ENCODE assay signal across 27 cellular contexts in the genomic region with DNA sequence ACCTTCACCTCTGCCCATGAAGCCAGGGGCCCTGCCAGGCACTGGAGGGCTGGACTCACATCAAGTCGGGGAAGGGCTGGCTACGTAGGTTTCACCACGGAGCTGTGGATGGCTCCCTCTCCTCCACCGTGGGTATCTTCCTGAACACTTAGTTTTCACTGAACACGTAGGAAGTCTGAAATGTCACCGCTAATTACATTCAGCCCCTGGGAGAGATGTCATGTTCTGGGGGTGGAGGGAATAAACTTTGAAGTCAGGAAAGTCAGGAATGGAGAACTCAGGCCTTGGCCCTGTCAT. TPM values are rescaled to one million over a fixed set of nuclear protein-coding genes. Genes with fewer than 3 reads are reported as not detected.
A peak's percentile ranks its signal among the peaks of the same experiment; 100 is the strongest.
DNase-seq lines count a peak whose midpoint lies in the region; ATAC-seq and TF ChIP-seq lines count a peak whose summit lies in the region.
"Had no signal": no experiment of that assay in that cellular context is flagged by ENCODE, and none has a peak within 500 bp of the region (broad histone marks: within the 10 kb centered on the region; RNA-seq: fewer than 3 reads in every experiment).

No MANE protein-coding gene starts in this region.

- no peak overlapping the region for H3K14ac ChIP-seq in neuronal stem cell (ENCODE audit: low read length)

- H3K9ac ChIP-seq in OCI-LY3 (ENCODE audit: low read length): no peak overlapping the region
- no peak overlapping the region for H3K9ac ChIP-seq in neuronal stem cell (ENCODE audit: low read depth, low read length, poor library complexity)

- no peak overlapping the region for H2BK15ac ChIP-seq in neuronal stem cell (ENCODE audit: low read length)

- H2BK12ac ChIP-seq in neuronal stem cell (ENCODE audit: low read length): no peak overlapping the region

- in situ Hi-C loops in brain microvascular endothelial cell (cut with HindIII; ENCODE audit: low pct_ligation_motif_present, low sequenced_read_pairs): no loop called here

- no peaks in the 10 kb centered on the region for H3K9me3 ChIP-seq in OCI-LY3 (ENCODE audit: insufficient read depth, low read length)
- peaks cover 0 to 3% of the 10 kb centered on the region in 2 donors for H3K9me3 ChIP-seq in neuronal stem cell (replicated peaks in 1 of 2; ENCODE audit: control insufficient read depth in 2 of 2, insufficient read depth in 1 of 2, low read depth in 1 of 2, low read length in 2 of 2)
- peaks cover 0 to 6% of the 10 kb centered on the region in 2 donors for H3K9me3 ChIP-seq in left lung
- H3K9me3 ChIP-seq in WERI-Rb-1 (ENCODE audit: severe bottlenecking): peaks cover 4% of the 10 kb centered on the region
- H3K9me3 ChIP-seq: uterus had no signal

- H4K20me1 ChIP-seq in OCI-LY3 (ENCODE audit: insufficient read depth, low read length): no peaks in the 10 kb centered on the region

- no peak for DNase-seq in brain microvascular endothelial cell
- DNase-seq in neuronal stem cell (ENCODE audit: low spot score): no peak
- DNase-seq in left lung: no peak
- no peak for DNase-seq in NCI-H82 (lab: John Stamatoyannopoulos, UW)
- no peak for DNase-seq in WERI-Rb-1
- DNase-seq: activated CD4-positive, alpha-beta T cell treated with anti-CD3 and anti-CD28 coated beads for 1 hour; activated CD8-positive, alpha-beta memory T cell treated with anti-CD3 and anti-CD28 coated beads for 24 hours; activated naive CD4-positive, alpha-beta T cell treated with anti-CD3 and anti-CD28 coated beads for 36 hours; activated T-cell treated with anti-CD3 and anti-CD28 coated beads, Interleukin-2, amount 50 U/mL, for 24 hours; amniotic stem cell; C1 segment of cervical spinal cord; glutamatergic neuron; NCI-H1105; NCI-H1930; NCI-H2227 treated with DMSO at 0.1 percent for 48 hours; retina; stimulated activated CD4-positive, alpha-beta T cell treated with anti-CD3 and anti-CD28 coated beads, Interleukin-12 subunit alpha, Interleukin-12 subunit beta, amount 100 ng/mL, for 4 hours; stimulated activated CD4-positive, alpha-beta T cell treated with anti-CD3 and anti-CD28 coated beads, Interleukin-4, amount 100 ng/mL, for 24 hours; stimulated activated naive CD4-positive, alpha-beta T cell; uterus had no signal

- H3K27ac ChIP-seq in ACC112 (ENCODE audit: low read depth, low read length): peak overlapping the region; percentile 58
- H3K27ac ChIP-seq in OCI-LY3 (ENCODE audit: low read length): no peak overlapping the region
- peak overlapping the region; percentile 29 for H3K27ac ChIP-seq in brain microvascular endothelial cell
- no peak overlapping the region for H3K27ac ChIP-seq in neuronal stem cell (replicated peaks; ENCODE audit: low read length)
- no peak overlapping the region for H3K27ac ChIP-seq in left lung
- no peak overlapping the region for H3K27ac ChIP-seq in WERI-Rb-1
- H3K27ac ChIP-seq: uterus had no signal

- H3K23ac ChIP-seq in neuronal stem cell (ENCODE audit: low read depth, low read length, poor library complexity): no peak overlapping the region

- H2BK5ac ChIP-seq in neuronal stem cell (ENCODE audit: low read length): no peak overlapping the region

- no peak for ATAC-seq in left lung
- ATAC-seq in GM21447 (IDR thresholded peaks at IDR 0.05; ENCODE audit: unreplicated experiment): no peak

- H4K91ac ChIP-seq in neuronal stem cell (ENCODE audit: low read depth, low read length, poor library complexity): no peak overlapping the region

- H2BK120ac ChIP-seq in neuronal stem cell (ENCODE audit: low read depth, low read length): no peak overlapping the region

- H3K27me3 ChIP-seq in ACC112 (ENCODE audit: insufficient read depth, low read length) (peaks cover 2% of the 10 kb centered on the region; the same call in 1 of the 2 replicates), OCI-LY3 (ENCODE audit: low read depth, low read length) (no peaks in the 10 kb centered on the region), brain microvascular endothelial cell (replicated peaks) (no peaks in the 10 kb centered on the region), neuronal stem cell (ENCODE audit: control insufficient read depth in 3 of 3, insufficient read depth in 3 of 3, low read depth in 1 of 3, low read length in 3 of 3) (no peaks in the 10 kb centered on the region), left lung (peaks cover 0 to 12% of the 10 kb centered on the region in 2 donors), WERI-Rb-1 (ENCODE audit: insufficient read depth, low read depth, severe bottlenecking) (no peaks in the 10 kb centered on the region)
- H3K27me3 ChIP-seq: uterus had no signal

- no peak for TF ChIP-seq CTCF in OCI-LY3 (IDR thresholded peaks at IDR 0.05; ENCODE audit: low read depth, low read length)
- TF ChIP-seq CTCF in brain microvascular endothelial cell (IDR thresholded peaks at IDR 0.05; ENCODE audit: low read depth, low read length, missing control alignments): no peak
- TF ChIP-seq CTCF in left lung (IDR thresholded peaks at IDR 0.05): no peak
- TF ChIP-seq CTCF in WERI-Rb-1 (IDR thresholded peaks at IDR 0.05; ENCODE audit: low read depth, low read length): no peak

- H3K4me1 ChIP-seq in ACC112 (ENCODE audit: control insufficient read depth, insufficient read depth, low read length, unreplicated experiment) (peaks cover 14% of the 10 kb centered on the region), OCI-LY3 (ENCODE audit: low read length) (peaks cover 5% of the 10 kb centered on the region; the same call in 1 of the 2 replicates), neuronal stem cell (ENCODE audit: control insufficient read depth in 2 of 2, insufficient read depth in 1 of 2, low read depth in 1 of 2, low read length in 2 of 2) (no peaks in the 10 kb centered on the region), left lung (no peaks in the 10 kb centered on the region)
- H3K4me1 ChIP-seq: uterus had no signal

- H3K4ac ChIP-seq in neuronal stem cell (ENCODE audit: low read length): no peak overlapping the region

- H2AFZ ChIP-seq in ACC112 (ENCODE audit: low read length, unreplicated experiment) (peak overlapping the region; percentile 54), OCI-LY3 (ENCODE audit: low read depth, low read length) (0 out of 2 replicates have a peak overlapping the region, but pooled peaks have one; percentile 90), neuronal stem cell (ENCODE audit: low read length) (peak overlapping the region; percentile 53)

- no peak overlapping the region for H4K8ac ChIP-seq in neuronal stem cell (ENCODE audit: low read depth, low read length)

- no CpG with 5 or more reads among the region's 6 CpGs for WGBS in neuronal stem cell (ENCODE audit: extremely low coverage in 2 of 2, insufficient read length in 2 of 2, insufficient replicate concordance in 1 of 2), 2 donors

- no peak overlapping the region for H2AK5ac ChIP-seq in neuronal stem cell (ENCODE audit: low read depth, low read length)

- H3K4me2 ChIP-seq in OCI-LY3 (ENCODE audit: low read length) (no peak overlapping the region), neuronal stem cell (ENCODE audit: insufficient read depth, low read length, poor library complexity, severe bottlenecking) (no peak overlapping the region)

- intact Hi-C loops in left lung (cut with DNase I): no loop called here

- H3K36me3 ChIP-seq in ACC112 (ENCODE audit: insufficient read depth, low read length) (no peaks in the 10 kb centered on the region), OCI-LY3 (replicated peaks; ENCODE audit: low read depth, low read length) (no peaks in the 10 kb centered on the region), brain microvascular endothelial cell (replicated peaks) (no peaks in the 10 kb centered on the region), neuronal stem cell (replicated peaks in 1 of 2; ENCODE audit: control insufficient read depth in 2 of 2, insufficient read depth in 2 of 2, low read length in 2 of 2) (no peaks in the 10 kb centered on the region), left lung (no peaks in the 10 kb centered on the region), WERI-Rb-1 (no peaks in the 10 kb centered on the region)
- H3K36me3 ChIP-seq: uterus had no signal

- peaks cover 2% of the 10 kb centered on the region for H3K79me1 ChIP-seq in neuronal stem cell (ENCODE audit: low read depth, low read length)

- H3K79me2 ChIP-seq in ACC112 (ENCODE audit: control insufficient read depth, insufficient read depth, low read length, unreplicated experiment): no peaks in the 10 kb centered on the region
- no peaks in the 10 kb centered on the region for H3K79me2 ChIP-seq in OCI-LY3 (ENCODE audit: low read length)

- no peak overlapping the region for H3K18ac ChIP-seq in neuronal stem cell (ENCODE audit: low read length)

- H3K4me3 ChIP-seq in ACC112 (ENCODE audit: low read depth, low read length) (no peak overlapping the region), OCI-LY3 (ENCODE audit: low read length) (no peak overlapping the region), brain microvascular endothelial cell (ENCODE audit: low read depth, low read length) (no peak overlapping the region), neuronal stem cell (ENCODE audit: low read length in 2 of 2) (no peak overlapping the region), left lung (no peak overlapping the region), WERI-Rb-1 (ENCODE audit: low read depth, low read length) (no peak overlapping the region)
- H3K4me3 ChIP-seq: uterus had no signal

RNA-seq across cellular contexts. Expression of a gene that starts 6.5 kb away (rescaled TPM):
- not detected for polyA plus RNA-seq in neuronal stem cell (2013, experiment 1 of 2)
- polyA plus RNA-seq in neuronal stem cell (2013, experiment 2 of 2): 0.03 TPM
- total RNA-seq in left lung: not detected
- total RNA-seq: activated naive CD4-positive, alpha-beta T cell treated with anti-CD3 and anti-CD28 coated beads for 36 hours; Daoy; IMR-90; lung microvascular endothelial cell; uterus had no signal
- polyA plus RNA-seq: IMR-90 had no signal

RNA-seq across cellular contexts. Expression of a gene that starts 14.5 kb away (rescaled TPM):
- polyA plus RNA-seq in neuronal stem cell (2013, experiment 1 of 2): not detected
- polyA plus RNA-seq in neuronal stem cell (2013, experiment 2 of 2): not detected
- not detected for total RNA-seq in left lung
- total RNA-seq: activated naive CD4-positive, alpha-beta T cell treated with anti-CD3 and anti-CD28 coated beads for 36 hours; Daoy; IMR-90; lung microvascular endothelial cell; temporal lobe; uterus had no signal
- polyA plus RNA-seq: IMR-90 had no signal

RNA-seq across cellular contexts. Expression of a gene that starts 30.8 kb away (rescaled TPM):
- 0.84 TPM for polyA plus RNA-seq in neuronal stem cell (2013, experiment 1 of 2)
- 0.64 TPM for polyA plus RNA-seq in neuronal stem cell (2013, experiment 2 of 2)
- total RNA-seq in left lung: not detected
- total RNA-seq: activated naive CD4-positive, alpha-beta T cell treated with anti-CD3 and anti-CD28 coated beads for 36 hours; Daoy; IMR-90; lung microvascular endothelial cell; temporal lobe; uterus had no signal
- polyA plus RNA-seq: IMR-90 had no signal

RNA-seq across cellular contexts. Expression of a gene that starts 35.2 kb away (rescaled TPM):
- polyA plus RNA-seq in neuronal stem cell (2013, experiment 1 of 2): 4.3 TPM
- polyA plus RNA-seq in neuronal stem cell (2013, experiment 2 of 2): 5.3 TPM
- total RNA-seq in left lung: not detected
- total RNA-seq: activated naive CD4-positive, alpha-beta T cell treated with anti-CD3 and anti-CD28 coated beads for 36 hours; Daoy; IMR-90; lung microvascular endothelial cell; temporal lobe; uterus had no signal
- polyA plus RNA-seq: IMR-90 had no signal

Comparison
In these comparisons a context has a peak if more than half of its experiments do, and no peak if none do; other contexts are left out.
1. H3K27ac ChIP-seq: peak in ACC112 (single experiment) and brain microvascular endothelial cell (single experiment); none in OCI-LY3 (single experiment), neuronal stem cell (single experiment), left lung (0 of 2) and WERI-Rb-1 (single experiment).
2. Peak in every context shown above with its lines, with median percentiles within 50 percentile points of each other: H2AFZ ChIP-seq.